8 cellular contexts compared by ENCODE assay signal in the genomic region with DNA sequence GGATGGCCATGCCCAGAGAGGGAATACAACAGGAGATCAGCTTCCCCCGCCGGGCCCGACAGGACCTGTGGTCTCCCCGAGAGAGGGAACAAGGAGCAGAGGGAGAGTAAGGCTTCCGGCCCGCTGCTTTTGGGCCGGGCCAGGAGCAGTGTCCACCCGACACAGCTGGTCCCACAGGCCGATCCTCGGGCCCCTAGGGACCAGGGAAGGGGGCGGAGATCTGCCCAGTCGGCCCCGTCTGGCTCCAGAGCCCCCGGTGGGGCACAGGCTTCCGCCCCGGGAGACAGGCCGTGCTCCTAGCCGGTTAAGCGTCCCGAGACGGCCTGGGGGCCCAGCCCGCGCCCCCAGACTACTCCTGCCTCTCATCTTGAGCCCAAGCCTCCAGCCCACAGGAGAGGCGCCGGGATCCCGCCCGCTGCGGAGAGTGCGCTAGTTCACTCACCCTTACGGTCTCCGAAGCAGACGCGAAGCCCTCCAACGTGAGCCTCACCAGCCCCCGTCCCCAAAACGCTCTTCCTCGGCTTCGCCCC. TPM values are rescaled to one million over a fixed set of nuclear protein-coding genes. Genes with fewer than 3 reads are reported as not detected.
DNase-seq lines count a peak whose midpoint lies in the region; ATAC-seq and TF ChIP-seq lines count a peak whose summit lies in the region.

MCFD2 (minus strand) TSS at position 526 of the 530 bp plus-strand sequence. CDS start 6,635 bp downstream, outside the sequence.

- H3K4me1 ChIP-seq in Peyer's patch: peaks cover 0 to 29% (median 14%) of the 10 kb centered on the region in 4 donors
- peaks cover 17 to 35% of the 10 kb centered on the region in 2 donors for H3K4me1 ChIP-seq in thoracic aorta (ENCODE audit: control insufficient read depth in 1 of 2, low read depth in 2 of 2)

- in situ Hi-C loops in G401 (cut with HindIII; ENCODE audit: low sequenced_read_pairs): no loop called here

- peak within 1 kb of the TSS; percentile 69 to 99 (median 83) for H3K4me3 ChIP-seq in Peyer's patch
- peak within 1 kb of the TSS; percentile 63 to 100 (median 99) for H3K4me3 ChIP-seq in dorsolateral prefrontal cortex
- H3K4me3 ChIP-seq in thoracic aorta: peak within 1 kb of the TSS; percentile 96

- DNase-seq in G401 (ENCODE audit: low spot score) (no peak), Peyer's patch (peak in 2 of 3 donors; percentile 22 to 56), dorsolateral prefrontal cortex (peak in 5 of 10 donors; percentile 19 to 43 (median 26)), memory B cell (ENCODE audit: low spot score in 2 of 2) (no peak), thoracic aorta (ENCODE audit: low spot score) (no peak), dedifferentiated amniotic fluid mesenchymal stem cell (ENCODE audit: extremely low spot score) (no peak), COLO829 (ENCODE audit: low spot score) (no peak)

- peak within 1 kb of the TSS; percentile 94 for H3K4me3 Mint-ChIP-seq in memory B cell

- H3K27ac ChIP-seq in Peyer's patch (peak within 1 kb of the TSS; percentile 88 to 93 (median 90)), dorsolateral prefrontal cortex (peak within 1 kb of the TSS; percentile 66 to 98 (median 91)), thoracic aorta (peak within 1 kb of the TSS; percentile 84 to 87)

- peaks cover 0 to 8% (median 0%) of the 10 kb centered on the region in 3 donors for H3K36me3 ChIP-seq in Peyer's patch
- peaks cover 8% of the 10 kb centered on the region for H3K36me3 ChIP-seq in thoracic aorta

- intact Hi-C loops in dorsolateral prefrontal cortex (cut with DNase I): loop anchor here in 1 of 2 donors (5.0 kb wide), 1 partner anchor 407 kb away; no protein-coding TSS in a partner anchor

- TF ChIP-seq POLR2A in Peyer's patch (IDR thresholded peaks at IDR 0.05): no peak

- no peaks in the 10 kb centered on the region for H3K36me3 Mint-ChIP-seq in memory B cell

- H3K27ac Mint-ChIP-seq in memory B cell: peak within 1 kb of the TSS; percentile 94

- H3K9me3 Mint-ChIP-seq in memory B cell: no peaks in the 10 kb centered on the region

- peak; percentile 15 for ATAC-seq in HG02571 (IDR thresholded peaks at IDR 0.05; ENCODE audit: unreplicated experiment)
- no peak for ATAC-seq in memory B cell (ENCODE audit: low read depth)
- no peak for ATAC-seq in thoracic aorta (ENCODE audit: insufficient number of reproducible peaks, low FRiP score, low read depth)

- no peaks in the 10 kb centered on the region for H3K27me3 ChIP-seq in Peyer's patch
- H3K27me3 ChIP-seq in dorsolateral prefrontal cortex: no peaks in the 10 kb centered on the region
- H3K27me3 ChIP-seq in thoracic aorta (replicated peaks; ENCODE audit: insufficient read depth): no peaks in the 10 kb centered on the region

- H3K9me3 ChIP-seq in Peyer's patch: no peaks in the 10 kb centered on the region
- H3K9me3 ChIP-seq in thoracic aorta: no peaks in the 10 kb centered on the region

- peaks cover 31% of the 10 kb centered on the region for H3K4me1 Mint-ChIP-seq in memory B cell

- TF ChIP-seq CTCF in Peyer's patch (IDR thresholded peaks at IDR 0.05): no peak
- TF ChIP-seq CTCF in dorsolateral prefrontal cortex (IDR thresholded peaks at IDR 0.05 in 54 of 56, conservative IDR thresholded peaks at IDR 0.05 in 2 of 56; ENCODE audit: low read depth in 1 of 56, partially characterized antibody in 56 of 56): peak in 1 of 56 donors; percentile 8
- TF ChIP-seq CTCF in thoracic aorta (IDR thresholded peaks at IDR 0.05): no peak

- H3K27me3 Mint-ChIP-seq in memory B cell: no peaks in the 10 kb centered on the region

RNA-seq across cellular contexts. Expression of gene MCFD2, which starts in this region (rescaled TPM):
- 100 and 127 TPM in 2 replicates for total RNA-seq in G401 (2014; rRNA removed; shearing (Covaris generic))
- total RNA-seq in Peyer's patch (10 to 100 TPM; 21.5 to 60.4 (median 49.2) TPM), dorsolateral prefrontal cortex (100 to 1,000 TPM in 9 of 120 experiments, 10 to 100 TPM in 111; 44.0 to 113 (median 78.3) TPM), thoracic aorta (100 to 1,000 TPM in 1 of 2 donors, 10 to 100 TPM in 1; 79.9 to 127 TPM)

Comparison
In these comparisons a context has a peak if more than half of its experiments do, and no peak if none do; other contexts are left out.
1. DNase-seq: peak in Peyer's patch (2 of 3); none in G401 (single experiment), memory B cell (0 of 2), thoracic aorta (single experiment), dedifferentiated amniotic fluid mesenchymal stem cell (single experiment) and COLO829 (single experiment).
2. Peak in every context shown above with its lines, with median percentiles within 50 percentile points of each other: H3K27ac ChIP-seq and H3K4me3 ChIP-seq.